In the genomic region with DNA sequence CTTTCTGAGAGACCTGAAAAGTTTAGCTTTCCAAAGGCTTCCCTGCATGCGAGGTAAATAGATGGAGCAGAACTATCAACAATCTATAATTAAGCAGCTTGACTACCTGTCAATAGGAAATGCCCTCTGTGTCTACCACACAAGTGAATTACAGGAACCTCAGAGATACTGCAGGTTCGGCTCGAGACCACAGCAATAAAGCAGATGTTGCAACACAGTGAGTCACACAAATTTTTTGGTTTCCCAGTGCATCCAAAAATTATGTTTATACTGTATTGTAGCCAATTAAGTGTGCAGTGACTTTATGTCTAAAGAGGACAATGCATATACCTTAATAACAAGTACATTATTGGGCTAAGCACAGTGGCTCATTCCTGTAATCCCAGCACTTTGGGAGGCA, we compare ENCODE assay signal across 12 cellular contexts.
DNase-seq lines count a peak whose midpoint lies in the region; ATAC-seq and TF ChIP-seq lines count a peak whose summit lies in the region.
"Had no signal": no experiment of that assay in that cellular context is flagged by ENCODE, and none has a peak within 500 bp of the region (broad histone marks: within the 10 kb centered on the region; RNA-seq: fewer than 3 reads in every experiment).

No MANE protein-coding gene starts in this region.

- no peak for TF ChIP-seq CTCF in gastroesophageal sphincter (IDR thresholded peaks at IDR 0.05)
- no peak for TF ChIP-seq CTCF in transverse colon (IDR thresholded peaks at IDR 0.05)
- TF ChIP-seq CTCF in GM10248 (IDR thresholded peaks at IDR 0.05; ENCODE audit: control extremely low read depth, extremely low read depth, low read depth, missing control alignments) = no peak
- no peak for TF ChIP-seq CTCF in mucosa of descending colon (IDR thresholded peaks at IDR 0.05)

- H3K27me3 ChIP-seq in gastroesophageal sphincter = no peaks in the 10 kb centered on the region
- no peaks in the 10 kb centered on the region for H3K27me3 ChIP-seq in transverse colon
- H3K27me3 ChIP-seq: right lobe of liver had no signal

- TF ChIP-seq EP300 in gastroesophageal sphincter (IDR thresholded peaks at IDR 0.05) (no peak), transverse colon (IDR thresholded peaks at IDR 0.05; ENCODE audit: low read depth) (no peak)

- WGBS in gastroesophageal sphincter (ENCODE audit: low coverage in 1 of 2), 2 donors = 39 to 43% methylated on average over 2 to 3 of the region's 3 CpGs
- WGBS in transverse colon (ENCODE audit: low coverage in 1 of 2), 2 donors = 30 to 58% methylated on average over 3 of the region's 3 CpGs

- POLR2A ChIA-PET in GM10248 (lab: Yijun Ruan, JAX) = no interaction called here

- intact Hi-C loops in transverse colon (cut with DNase I; ENCODE audit: low total_unique reads) = no loop called here
- intact Hi-C loops in mucosa of descending colon (cut with DNase I, micrococcal nuclease) = no loop called here

- DNase-seq in AG08396 (ENCODE audit: low spot score) (peak; percentile 12), HS-27A (ENCODE audit: low read depth) (peak; percentile 59), SW480 (ENCODE audit: low spot score) (peak; percentile 56), transverse colon (no peak), GM10248 (ENCODE audit: extremely low spot score) (no peak), mucosa of descending colon (no peak)
- DNase-seq: activated CD4-positive, alpha-beta T cell treated with anti-CD3 and anti-CD28 coated beads for 36 hours; NCI-H1048; right lobe of liver had no signal

- no peaks in the 10 kb centered on the region for H3K9me3 ChIP-seq in gastroesophageal sphincter
- H3K9me3 ChIP-seq in transverse colon = no peaks in the 10 kb centered on the region
- H3K9me3 ChIP-seq in mucosa of descending colon = no peaks in the 10 kb centered on the region
- H3K9me3 ChIP-seq: right lobe of liver had no signal

- TF ChIP-seq POLR2A in gastroesophageal sphincter (IDR thresholded peaks at IDR 0.05) (no peak), transverse colon (IDR thresholded peaks at IDR 0.05) (no peak)

- no peaks in the 10 kb centered on the region for H3K36me3 ChIP-seq in gastroesophageal sphincter
- no peaks in the 10 kb centered on the region for H3K36me3 ChIP-seq in transverse colon
- no peaks in the 10 kb centered on the region for H3K36me3 ChIP-seq in mucosa of descending colon (ENCODE audit: low read depth)
- H3K36me3 ChIP-seq: right lobe of liver had no signal

- H3K4me1 ChIP-seq in gastroesophageal sphincter (peaks cover 4 to 30% (median 8%) of the 10 kb centered on the region in 3 donors), transverse colon (peaks cover 0 to 13% (median 2%) of the 10 kb centered on the region in 4 donors), mucosa of descending colon (ENCODE audit: low read depth) (no peaks in the 10 kb centered on the region)
- H3K4me1 ChIP-seq: right lobe of liver had no signal

- H3K4me3 ChIP-seq in gastroesophageal sphincter = no peak overlapping the region
- H3K4me3 ChIP-seq in transverse colon = no peak overlapping the region
- H3K4me3 ChIP-seq in mucosa of descending colon = no peak overlapping the region
- H3K4me3 ChIP-seq: lung, right lobe of liver had no signal

- CTCF ChIA-PET in GM10248 (lab: Yijun Ruan, JAX) = interaction anchor here (1.7 to 2.3 kb wide), 3 partner anchors 10 to 21 kb away, joined by 5 to 11 read pairs (median 6); no protein-coding TSS in a partner anchor

- ATAC-seq in gastroesophageal sphincter (peak; percentile 67), GM21825 (IDR thresholded peaks at IDR 0.05; ENCODE audit: unreplicated experiment) (no peak), mucosa of descending colon (no peak)
- ATAC-seq: activated CD4-positive, alpha-beta T cell treated with anti-CD3 and anti-CD28 coated beads for 36 hours had no signal

- in situ Hi-C loops in transverse colon (cut with MboI; ENCODE audit: low pct_ligation_motif_present in 1 of 4, low pct_unique_long_range_greater_than_20kb in 1 of 4, low sequenced_read_pairs in 3 of 4) = no loop called here

- H3K27ac ChIP-seq in gastroesophageal sphincter (no peak overlapping the region), transverse colon (no peak overlapping the region)
- H3K27ac ChIP-seq: right lobe of liver had no signal

Comparison
In these comparisons a context has a peak if more than half of its experiments do, and no peak if none do; other contexts are left out.
1. DNase-seq: peak in AG08396 (single experiment), HS-27A (single experiment) and SW480 (single experiment); none in transverse colon (single experiment), GM10248 (single experiment) and mucosa of descending colon (0 of 3).